Comparison of ENCODE assay signal across 2 cellular contexts in genomic region chr18:48106976-48107781, GRCh38.
TF ChIP-seq lines count a peak whose summit lies in the region.

No MANE protein-coding gene starts in this region.

TF ChIP-seq in SK-N-SH, 30 proteins besides CTCF, POLR2A, EP300 and RAD21 (continued from another document):
- TF ChIP-seq ZBTB33 (IDR thresholded peaks at IDR 0.05; ENCODE audit: borderline replicate concordance, low read depth): no peak
- TF ChIP-seq MAX (IDR thresholded peaks at IDR 0.05; ENCODE audit: low read depth): no peak
- no peak for TF ChIP-seq TEAD4 (IDR thresholded peaks at IDR 0.05; ENCODE audit: borderline replicate concordance, insufficient read depth)
- TF ChIP-seq MEF2A (IDR thresholded peaks at IDR 0.05; ENCODE audit: borderline replicate concordance, low read depth): no peak
- TF ChIP-seq RFX5 (IDR thresholded peaks at IDR 0.05; ENCODE audit: low read length): no peak
- TF ChIP-seq JUND (IDR thresholded peaks at IDR 0.05): no peak
- TF ChIP-seq RCOR1 (IDR thresholded peaks at IDR 0.05; ENCODE audit: low read length): peak; percentile 40; the same call in 1 of the 2 replicates

TF ChIP-seq in SK-N-SH treated with all-trans-retinoic acid at 6 μM for 48 hours, 23 proteins besides CTCF, POLR2A, EP300 and RAD21 (continued from another document):
- no peak for TF ChIP-seq PATZ1 (CRISPR knock-in tag; IDR thresholded peaks at IDR 0.05; ENCODE audit: borderline replicate concordance)
- no peak for TF ChIP-seq GLIS3 (CRISPR knock-in tag; IDR thresholded peaks at IDR 0.05)
- TF ChIP-seq ZC3H10 (CRISPR knock-in tag; IDR thresholded peaks at IDR 0.05): no peak
- TF ChIP-seq POU6F1 (CRISPR knock-in tag; IDR thresholded peaks at IDR 0.05; ENCODE audit: borderline replicate concordance, low read depth): no peak
- no peak for TF ChIP-seq ESRRG (CRISPR knock-in tag; IDR thresholded peaks at IDR 0.05)
- TF ChIP-seq ZFP3 (CRISPR knock-in tag; IDR thresholded peaks at IDR 0.05): no peak
- TF ChIP-seq ZNF565 (CRISPR knock-in tag; conservative IDR thresholded peaks at IDR 0.05; ENCODE audit: low read depth): no peak
- TF ChIP-seq SNAI2 (CRISPR knock-in tag; IDR thresholded peaks at IDR 0.05): no peak
TF ChIP-seq in SK-N-SH treated with all-trans-retinoic acid at 6 μM for 48 hours: peak in this region for 0.
